ENCODE assay signal across 19 cellular contexts in genomic region chr2:176679306-176679705, GRCh38.
"Had no signal": no experiment of that assay in that cellular context is flagged by ENCODE, and none has a peak within 500 bp of the region (broad histone marks: within the 10 kb centered on the region; RNA-seq: fewer than 3 reads in every experiment).

No MANE protein-coding gene starts in this region.

- H3K9me3 ChIP-seq: esophagus squamous epithelium, heart right ventricle, left ventricle myocardium inferior, tibial artery had no signal

- H3K4me1 ChIP-seq: esophagus squamous epithelium had no signal

- H3K4me3 ChIP-seq: esophagus squamous epithelium, heart right ventricle, left ventricle myocardium inferior, tibial artery had no signal

- H3K27me3 ChIP-seq: tibial artery had no signal

- H3K27ac ChIP-seq: esophagus squamous epithelium, heart right ventricle, left ventricle myocardium inferior, tibial artery had no signal

- H3K36me3 ChIP-seq: esophagus squamous epithelium, heart right ventricle, left ventricle myocardium inferior, tibial artery had no signal

- ATAC-seq: activated CD4-positive, CD25-positive, alpha-beta regulatory T cell treated with anti-CD3 and anti-CD28 coated beads, Interleukin-2, amount 50 U/mL, for 24 hours; activated CD8-positive, alpha-beta T cell treated with anti-CD3 and anti-CD28 coated beads, Interleukin-2, amount 10 ng/mL, durations not matched to agents 7 days and 5 days; heart right ventricle; stimulated activated naive CD8-positive, alpha-beta T cell treated with anti-CD3 and anti-CD28 coated beads, Interleukin-15, Interleukin-2, amounts not matched to agents 100 U/mL and 50 U/mL, for 24 hours had no signal

- DNase-seq: activated CD4-positive, alpha-beta T cell treated with anti-CD3 and anti-CD28 coated beads, Interleukin-2, amount 10 ng/mL, durations not matched to agents 7 days and 5 days; activated CD8-positive, alpha-beta T cell treated with anti-CD3 and anti-CD28 coated beads, Interleukin-2, amount 10 ng/mL, durations not matched to agents 7 days and 5 days; activated naive CD4-positive, alpha-beta T cell treated with Interleukin-2 at 50 U/mL for 16 hours; activated naive CD8-positive, alpha-beta T cell treated with anti-CD3 and anti-CD28 coated beads, Interleukin-2, amount 10 ng/mL, durations not matched to agents 7 days and 5 days; activated T-cell treated with anti-CD3 and anti-CD28 coated beads, Interleukin-2, amount 50 U/mL, for 24 hours; amygdala; cortex of kidney; effector CD4-positive, alpha-beta T cell; esophagus squamous epithelium; heart right ventricle; kidney glomerular epithelial cell; left ventricle myocardium inferior; nephron progenitor cell; stimulated activated CD4-positive, alpha-beta T cell treated with anti-CD3 and anti-CD28 coated beads, Interleukin-2, amount 100 ng/mL, for 24 hours; stimulated activated naive CD8-positive, alpha-beta T cell treated with anti-CD3 and anti-CD28 coated beads, Interleukin-15, Interleukin-2, amounts not matched to agents 100 U/mL and 50 U/mL, for 24 hours; substantia nigra; T-helper 9 cell; tibial artery had no signal
